ENCODE assay signal across 6 cellular contexts in the genomic region with DNA sequence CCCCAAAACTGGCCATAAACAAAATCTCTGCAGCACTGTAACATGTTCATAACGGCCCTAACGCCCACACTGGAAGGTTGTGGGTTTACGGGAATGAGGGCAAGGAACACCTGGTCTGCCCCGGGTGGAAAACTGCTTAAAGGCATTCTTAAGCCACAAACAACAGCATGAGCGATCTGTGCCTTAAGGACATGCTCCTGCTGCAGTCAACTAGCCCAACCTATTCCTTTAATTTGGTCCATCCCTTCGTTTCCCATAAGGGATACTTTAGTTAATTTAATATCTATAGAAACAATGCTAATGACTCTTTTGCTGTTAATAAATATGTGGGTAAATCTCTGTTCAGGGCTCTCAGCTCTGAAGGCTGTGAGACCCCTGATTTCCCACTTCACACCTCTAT. TPM values are rescaled to one million over a fixed set of nuclear protein-coding genes. Genes with fewer than 3 reads are reported as not detected.
"Had no signal": no experiment of that assay in that cellular context is flagged by ENCODE, and none has a peak within 500 bp of the region (broad histone marks: within the 10 kb centered on the region; RNA-seq: fewer than 3 reads in every experiment).

No MANE protein-coding gene starts in this region.

RNA-seq across cellular contexts. Expression of a gene that starts 11.1 kb away (rescaled TPM):
- total RNA-seq: OCI-LY7, PC-9, Peyer's patch, Right ventricle myocardium inferior, Right ventricle myocardium superior, SK-MEL-5 had no signal

RNA-seq across cellular contexts. Expression of a gene that starts 43.7 kb away (rescaled TPM):
- total RNA-seq: OCI-LY7 had no signal
